In genomic region chr5:43514816-43515677, GRCh38 we compare ENCODE assay signal across 8 cellular contexts. TPM values are rescaled to one million over a fixed set of nuclear protein-coding genes. Genes with fewer than 3 reads are reported as not detected.
DNase-seq lines count a peak whose midpoint lies in the region; ATAC-seq and TF ChIP-seq lines count a peak whose summit lies in the region.

C5orf34 (minus strand) TSS chr5:43515148; CDS start chr5:43509339, 5,809 bp downstream.

- H2BK20ac ChIP-seq in H9 (ENCODE audit: low read depth, low read length, poor library complexity, severe bottlenecking) = no peak within 1 kb of the TSS

- peak within 1 kb of the TSS; percentile 65 for H2BK120ac ChIP-seq in H9 (ENCODE audit: low read depth, low read length, poor library complexity, severe bottlenecking)

- H4K20me1 ChIP-seq in H9 (ENCODE audit: control insufficient read depth, insufficient read depth, insufficient read length) (no peaks in the 10 kb centered on the region), neural cell (ENCODE audit: insufficient read depth) (no peaks in the 10 kb centered on the region)

- peaks cover 24 to 26% (median 25%) of the 10 kb centered on the region in 3 experiments for H3K36me3 Mint-ChIP-seq in H9 (ENCODE audit: insufficient read depth in 1 of 3, low read depth in 3 of 3)

- H4K5ac ChIP-seq in H9 (ENCODE audit: insufficient read length, low read depth, low read length) = no peak within 1 kb of the TSS

- H3K9ac ChIP-seq in ES-I3 (ENCODE audit: low read depth, low read length) (peak within 1 kb of the TSS; percentile 84), H9 (ENCODE audit: extremely low read depth, insufficient read length, low read length) (peak within 1 kb of the TSS; percentile 90), neural cell (ENCODE audit: low read length) (peak within 1 kb of the TSS; percentile 69)

- H2AK5ac ChIP-seq in H9 (ENCODE audit: insufficient read length, low read length) = no peak within 1 kb of the TSS

- no peaks in the 10 kb centered on the region for H3K9me3 ChIP-seq in ES-I3 (ENCODE audit: control insufficient read depth, insufficient read depth, low read length)
- H3K9me3 ChIP-seq in H9 (ENCODE audit: control insufficient read depth, low read depth, low read length) = no peaks in the 10 kb centered on the region
- H3K9me3 ChIP-seq in neural cell (ENCODE audit: low read length) = no peaks in the 10 kb centered on the region

- H3K56ac ChIP-seq in H9 (ENCODE audit: insufficient read length, low read depth, low read length) = peak within 1 kb of the TSS; percentile 3

- H3K9me3 Mint-ChIP-seq in H9 = peaks cover 17 to 20% of the 10 kb centered on the region in 2 experiments
- peaks cover 0 to 4% of the 10 kb centered on the region in 2 donors for H3K9me3 Mint-ChIP-seq in stimulated activated naive CD8-positive, alpha-beta T cell treated with anti-CD3 and anti-CD28 coated beads, Interleukin-15, amount 100 ng/mL, for 72 hours

- no peaks in the 10 kb centered on the region for H3K9me2 ChIP-seq in neural cell (ENCODE audit: insufficient read depth, low read length)

- ATAC-seq in stimulated activated naive CD8-positive, alpha-beta T cell treated with anti-CD3 and anti-CD28 coated beads, Interleukin-15, amount 100 ng/mL, for 72 hours = peak; percentile 95

- WGBS in H9 (ENCODE audit: extremely low coverage, insufficient read length, low lambda C conversion rate) = no CpG with 5 or more reads among the region's 35 CpGs

- H3K4me2 ChIP-seq in H9 (ENCODE audit: insufficient read depth, insufficient read length, low read length) = peak within 1 kb of the TSS; percentile 61
- H3K4me2 ChIP-seq in neural cell (ENCODE audit: low read length) = peak within 1 kb of the TSS; percentile 95

- H3K23me2 ChIP-seq in H9 (ENCODE audit: insufficient read length, low read depth, low read length, poor library complexity, severe bottlenecking) = peaks cover 6% of the 10 kb centered on the region

- no peaks in the 10 kb centered on the region; the same call in 1 of the 2 replicates for H3K79me2 ChIP-seq in H9 (ENCODE audit: insufficient read depth, low read length)
- peaks cover 6% of the 10 kb centered on the region for H3K79me2 ChIP-seq in neural cell (replicated peaks; ENCODE audit: insufficient read depth, low read length)

- no peak within 1 kb of the TSS for H2BK12ac ChIP-seq in H9 (ENCODE audit: insufficient read length, low read depth, low read length)

- no peak within 1 kb of the TSS; the same call in 1 of the 2 replicates for H3K4ac ChIP-seq in H9 (ENCODE audit: low read depth, low read length)

- peak within 1 kb of the TSS; percentile 9 for H2BK5ac ChIP-seq in H9 (ENCODE audit: insufficient read length, low read length)

- peak; percentile 91 for TF ChIP-seq POLR2A in Raji (IDR thresholded peaks at IDR 0.05; ENCODE audit: insufficient read depth, low read depth, low read length)

- H3K36me3 ChIP-seq in ES-I3 (ENCODE audit: insufficient read depth, low read length) (no peaks in the 10 kb centered on the region), neural cell (ENCODE audit: insufficient read depth, low read length) (no peaks in the 10 kb centered on the region)

- H3K27me3 ChIP-seq in H9 (ENCODE audit: insufficient read depth, low read length) = no peaks in the 10 kb centered on the region
- no peaks in the 10 kb centered on the region for H3K27me3 ChIP-seq in neural cell (ENCODE audit: insufficient read depth, low read depth, low read length)

- peaks cover 4% of the 10 kb centered on the region; the same call in 1 of the 2 replicates for H3K27me3 Mint-ChIP-seq in H9 (ENCODE audit: low read depth)
- H3K27me3 Mint-ChIP-seq in stimulated activated naive CD8-positive, alpha-beta T cell treated with anti-CD3 and anti-CD28 coated beads, Interleukin-15, amount 100 ng/mL, for 72 hours = no peaks in the 10 kb centered on the region

- peaks cover 15 to 16% of the 10 kb centered on the region in 2 experiments for H3K4me1 Mint-ChIP-seq in H9
- peaks cover 32% of the 10 kb centered on the region for H3K4me1 Mint-ChIP-seq in stimulated activated naive CD8-positive, alpha-beta T cell treated with anti-CD3 and anti-CD28 coated beads, Interleukin-15, amount 100 ng/mL, for 72 hours

- H3K27ac ChIP-seq in H9 (ENCODE audit: insufficient read length, low read depth, low read length) (peak within 1 kb of the TSS; percentile 85), neural cell (ENCODE audit: low read length) (peak within 1 kb of the TSS; percentile 84)

- H3K4me3 ChIP-seq in fibroblast of villous mesenchyme (ENCODE audit: low read depth, low read length) (peak within 1 kb of the TSS; percentile 77), neural cell (ENCODE audit: low read length) (peak within 1 kb of the TSS; percentile 72)

- TF ChIP-seq RAD21 in neural cell (conservative IDR thresholded peaks at IDR 0.05) = peak; percentile 15

- no peak within 1 kb of the TSS for H4K8ac ChIP-seq in H9 (replicated peaks; ENCODE audit: insufficient read length, low read depth, low read length)

- TF ChIP-seq EP300 in neural cell (conservative IDR thresholded peaks at IDR 0.05; ENCODE audit: poor library complexity, severe bottlenecking) = peak; percentile 12

- H2BK15ac ChIP-seq in H9 (ENCODE audit: low read depth, low read length) = no peak within 1 kb of the TSS

- peak within 1 kb of the TSS; percentile 97 to 98 (median 98) for H3K27ac Mint-ChIP-seq in H9
- H3K27ac Mint-ChIP-seq in stimulated activated naive CD8-positive, alpha-beta T cell treated with anti-CD3 and anti-CD28 coated beads, Interleukin-15, amount 100 ng/mL, for 72 hours = peak within 1 kb of the TSS; percentile 95 to 97

- H3K23ac ChIP-seq in H9 (ENCODE audit: insufficient read length, low read depth, low read length) = no peak within 1 kb of the TSS

- no peaks in the 10 kb centered on the region for H3F3A ChIP-seq in neural cell (ENCODE audit: insufficient read depth, low read length, poor library complexity, severe bottlenecking)

- TF ChIP-seq CTCF in H9 (conservative IDR thresholded peaks at IDR 0.05) (no peak), fibroblast of villous mesenchyme (IDR thresholded peaks at IDR 0.05; ENCODE audit: insufficient read depth, low read depth, low read length) (no peak), neural cell (IDR thresholded peaks at IDR 0.05; ENCODE audit: poor library complexity, severe bottlenecking) (peak; percentile 53)

- no peak within 1 kb of the TSS for H3T11ph ChIP-seq in H9 (ENCODE audit: low read length)

- H3K4me3 Mint-ChIP-seq in H9 = peak within 1 kb of the TSS; percentile 93 to 94
- H3K4me3 Mint-ChIP-seq in stimulated activated naive CD8-positive, alpha-beta T cell treated with anti-CD3 and anti-CD28 coated beads, Interleukin-15, amount 100 ng/mL, for 72 hours = peak within 1 kb of the TSS; percentile 76 to 88

- peak within 1 kb of the TSS; percentile 85; the same call in 1 of the 2 replicates for H3K14ac ChIP-seq in H9 (ENCODE audit: insufficient read depth, low read length)

- no peaks in the 10 kb centered on the region for H3K79me1 ChIP-seq in H9 (ENCODE audit: insufficient read depth, low read depth, low read length, poor library complexity, severe bottlenecking)

- no peak within 1 kb of the TSS for H4K91ac ChIP-seq in H9 (ENCODE audit: insufficient read length, low read depth, low read length)

- no peaks in the 10 kb centered on the region for H3K4me1 ChIP-seq in ES-I3 (ENCODE audit: insufficient read depth, low read length)
- H3K4me1 ChIP-seq in H9 (ENCODE audit: insufficient read depth, low read length) = no peaks in the 10 kb centered on the region; the same call in 1 of the 2 replicates

- peak; percentile 97 for DNase-seq in H9
- peak; percentile 97 for DNase-seq in M059J (ENCODE audit: low read depth)
- DNase-seq in activated effector memory CD4-positive, alpha-beta T cell treated with anti-CD3 and anti-CD28 coated beads, Interleukin-2, amount 50 U/mL, for 16 hours = peak; percentile 98
- peak; percentile 96 for DNase-seq in fibroblast of villous mesenchyme (ENCODE audit: low read depth)
- peak; percentile 86 to 91 for DNase-seq in stimulated activated naive CD8-positive, alpha-beta T cell treated with anti-CD3 and anti-CD28 coated beads, Interleukin-15, amount 100 ng/mL, for 72 hours

- peak within 1 kb of the TSS; percentile 85 for H3K18ac ChIP-seq in H9 (ENCODE audit: insufficient read length, low read depth, low read length)

- peak within 1 kb of the TSS; percentile 58 for H2AFZ ChIP-seq in H9 (ENCODE audit: low read length)
- H2AFZ ChIP-seq in neural cell (ENCODE audit: low read depth, low read length) = peak within 1 kb of the TSS; percentile 46

TF ChIP-seq in neural cell, 6 proteins besides CTCF, POLR2A, EP300 and RAD21 (continues in another document):
- TF ChIP-seq MXI1 (conservative IDR thresholded peaks at IDR 0.05; ENCODE audit: poor library complexity, severe bottlenecking) = peak; percentile 98
- peak; percentile 85 for TF ChIP-seq POLR2AphosphoS5 (IDR thresholded peaks at IDR 0.05)
- TF ChIP-seq EZH2 (IDR thresholded peaks at IDR 0.05; ENCODE audit: borderline replicate concordance, insufficient read depth, low read length, poor library complexity, severe bottlenecking) = no peak
- no peak for TF ChIP-seq SMC3 (conservative IDR thresholded peaks at IDR 0.05; ENCODE audit: poor library complexity)
- TF ChIP-seq TAF1 (IDR thresholded peaks at IDR 0.05; ENCODE audit: low read depth) = peak; percentile 66

RNA-seq across cellular contexts. Expression of gene C5orf34, which starts in this region (rescaled TPM):
- total RNA-seq in H9 (2021) = 7.7 and 8.4 TPM in 2 replicates
- 12.6 and 15.5 TPM in 2 replicates for total RNA-seq in M059J (2014; rRNA removed; shearing (Covaris generic))
- total RNA-seq in fibroblast of villous mesenchyme = 3.9 and 7.8 TPM in 2 replicates
- polyA plus RNA-seq in neural cell = 10.4 and 12.7 TPM in 2 replicates
- polyA minus RNA-seq in neural cell = 15.6 and 17.1 TPM in 2 replicates

Comparison
In these comparisons a context has a peak if more than half of its experiments do, and no peak if none do; other contexts are left out.
1. Peak in every context shown above with its lines: DNase-seq, ATAC-seq, H3K4me3 ChIP-seq and H3K27ac ChIP-seq.